ENCODE assay signal across 8 cellular contexts in the genomic region with DNA sequence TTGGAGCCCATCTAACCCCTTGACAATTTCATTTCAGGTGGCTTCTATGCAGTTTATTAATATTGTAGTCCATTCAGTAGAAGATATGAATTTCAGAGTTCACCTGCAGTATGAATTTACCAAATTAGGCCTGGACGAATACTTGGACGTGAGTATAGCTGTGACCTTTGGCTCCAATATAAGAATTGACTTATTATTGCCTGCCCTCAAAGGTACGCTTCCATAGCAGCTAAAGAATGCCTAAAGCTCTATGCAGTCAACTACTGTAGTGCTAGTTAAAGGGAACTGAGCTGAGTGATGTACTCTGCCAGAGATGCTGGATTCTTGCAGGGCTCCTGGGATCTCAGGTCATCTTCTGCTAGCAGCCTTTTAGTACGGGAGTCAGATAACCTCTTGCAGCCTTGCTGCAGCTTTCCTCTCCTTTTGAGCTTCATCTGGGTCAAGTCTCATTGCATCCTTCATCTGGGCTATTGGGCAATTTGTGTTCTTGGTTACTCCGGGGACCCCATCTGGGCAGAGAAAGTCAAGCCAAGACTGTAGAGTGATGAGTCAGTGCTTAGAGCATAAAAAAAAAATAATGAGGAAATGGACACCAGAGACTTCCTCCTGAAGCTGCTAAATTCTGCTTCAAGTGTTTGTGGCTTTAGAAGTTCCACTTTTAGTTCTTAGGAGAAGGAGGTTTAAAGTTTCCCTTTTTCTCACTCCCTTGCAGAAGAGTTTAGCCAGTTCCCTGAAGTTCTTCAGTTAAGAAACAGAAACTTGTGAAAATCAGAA.
DNase-seq lines count a peak whose midpoint lies in the region; ATAC-seq and TF ChIP-seq lines count a peak whose summit lies in the region.

No MANE protein-coding gene starts in this region.

- no peaks in the 10 kb centered on the region for H3K9me3 ChIP-seq in osteoblast (ENCODE audit: low read depth, low read length)

- peak; percentile 85 for ATAC-seq in GM18858 (IDR thresholded peaks at IDR 0.05; ENCODE audit: unreplicated experiment)
- ATAC-seq in HG02763 (IDR thresholded peaks at IDR 0.05; ENCODE audit: unreplicated experiment), result peak; percentile 79
- peak; percentile 63 for ATAC-seq in effector memory CD8-positive, alpha-beta T cell (replicated peaks)

- no peaks in the 10 kb centered on the region for H3K9me3 Mint-ChIP-seq in effector memory CD8-positive, alpha-beta T cell
- H3K9me3 Mint-ChIP-seq in activated naive CD4-positive, alpha-beta T cell treated with anti-CD3 and anti-CD28 coated beads, Interleukin-2, amount 10 ng/mL, durations not matched to agents 7 days and 5 days, result no peaks in the 10 kb centered on the region

- H2AFZ ChIP-seq in osteoblast (ENCODE audit: low read length), result no peak overlapping the region

- H3K36me3 ChIP-seq in osteoblast (ENCODE audit: insufficient read depth, low read length), result peaks cover 8% of the 10 kb centered on the region

- no peaks in the 10 kb centered on the region for H3K27me3 ChIP-seq in osteoblast (ENCODE audit: insufficient read depth, low read length)

- no peaks in the 10 kb centered on the region for H4K20me1 ChIP-seq in osteoblast (ENCODE audit: insufficient read depth, low read length)

- H3K4me3 ChIP-seq in osteoblast (ENCODE audit: insufficient read depth, low read length), result no peak overlapping the region

- peak overlapping the region; percentile 4 to 39 for H3K4me3 Mint-ChIP-seq in effector memory CD8-positive, alpha-beta T cell
- no peak overlapping the region for H3K4me3 Mint-ChIP-seq in activated naive CD4-positive, alpha-beta T cell treated with anti-CD3 and anti-CD28 coated beads, Interleukin-2, amount 10 ng/mL, durations not matched to agents 7 days and 5 days

- peak overlapping the region; percentile 38 to 83 for H3K27ac Mint-ChIP-seq in effector memory CD8-positive, alpha-beta T cell
- H3K27ac Mint-ChIP-seq in activated naive CD4-positive, alpha-beta T cell treated with anti-CD3 and anti-CD28 coated beads, Interleukin-2, amount 10 ng/mL, durations not matched to agents 7 days and 5 days, result no peak overlapping the region

- CTCF ChIA-PET in activated naive CD4-positive, alpha-beta T cell treated with anti-CD3 and anti-CD28 coated beads, Interleukin-2, amount 10 ng/mL, durations not matched to agents 7 days and 5 days (lab: Charles Lee), result interaction anchor here (1.2 kb wide), 1 partner anchor 26 kb away, joined by 3 read pairs; no protein-coding TSS in a partner anchor

- no peaks in the 10 kb centered on the region for H3K27me3 Mint-ChIP-seq in effector memory CD8-positive, alpha-beta T cell
- no peaks in the 10 kb centered on the region for H3K27me3 Mint-ChIP-seq in activated naive CD4-positive, alpha-beta T cell treated with anti-CD3 and anti-CD28 coated beads, Interleukin-2, amount 10 ng/mL, durations not matched to agents 7 days and 5 days

- H3K79me2 ChIP-seq in osteoblast (ENCODE audit: insufficient read depth, low read length), result no peaks in the 10 kb centered on the region

- DNase-seq in NOMO-1 (lab: John Stamatoyannopoulos, UW; ENCODE audit: unreplicated experiment in 2 of 2) (peak; percentile 88 to 98), osteoblast (ENCODE audit: insufficient read length, low spot score, missing footprints) (no peak), NCI-H748 (lab: John Stamatoyannopoulos, UW; ENCODE audit: unreplicated experiment) (no peak), NCI-H1694 treated with DMSO at 0.1 percent for 48 hours (lab: John Stamatoyannopoulos, UW) (no peak)
- no peak for DNase-seq in effector memory CD8-positive, alpha-beta T cell
- no peak for DNase-seq in activated naive CD4-positive, alpha-beta T cell treated with anti-CD3 and anti-CD28 coated beads, Interleukin-2, amount 10 ng/mL, durations not matched to agents 7 days and 5 days

- no peak for TF ChIP-seq CTCF in osteoblast (IDR thresholded peaks at IDR 0.05; ENCODE audit: extremely low read depth, low read depth, low read length)

- H3K4me1 ChIP-seq in osteoblast (ENCODE audit: insufficient read depth, low read length), result peaks cover 23% of the 10 kb centered on the region

- H3K4me2 ChIP-seq in osteoblast (ENCODE audit: insufficient read depth, low read length), result peak overlapping the region; percentile 50

- no peak overlapping the region for H3K27ac ChIP-seq in osteoblast (ENCODE audit: low read depth, low read length)

- H3K4me1 Mint-ChIP-seq in effector memory CD8-positive, alpha-beta T cell (ENCODE audit: low read depth in 2 of 2), result peaks cover 6 to 8% of the 10 kb centered on the region in 2 donors
- peaks cover 19% of the 10 kb centered on the region for H3K4me1 Mint-ChIP-seq in activated naive CD4-positive, alpha-beta T cell treated with anti-CD3 and anti-CD28 coated beads, Interleukin-2, amount 10 ng/mL, durations not matched to agents 7 days and 5 days

- no peaks in the 10 kb centered on the region for H3K36me3 Mint-ChIP-seq in effector memory CD8-positive, alpha-beta T cell (ENCODE audit: insufficient read depth)
- H3K36me3 Mint-ChIP-seq in activated naive CD4-positive, alpha-beta T cell treated with anti-CD3 and anti-CD28 coated beads, Interleukin-2, amount 10 ng/mL, durations not matched to agents 7 days and 5 days, result no peaks in the 10 kb centered on the region

Comparison
In these comparisons a context has a peak if more than half of its experiments do, and no peak if none do; other contexts are left out.
1. DNase-seq: peak in NOMO-1 (2 of 2); none in effector memory CD8-positive, alpha-beta T cell (0 of 3), osteoblast (single experiment), activated naive CD4-positive, alpha-beta T cell treated with anti-CD3 and anti-CD28 coated beads, Interleukin-2, amount 10 ng/mL, durations not matched to agents 7 days and 5 days (single experiment), NCI-H748 (single experiment) and NCI-H1694 treated with DMSO at 0.1 percent for 48 hours (single experiment).
2. Peak in every context shown above with its lines, with median percentiles within 50 percentile points of each other: ATAC-seq.